16 cellular contexts compared by ENCODE assay signal in genomic region chr9:42238862-42239261, GRCh38. TPM values are rescaled to one million over a fixed set of nuclear protein-coding genes. Genes with fewer than 3 reads are reported as not detected.
"Had no signal": no experiment of that assay in that cellular context is flagged by ENCODE, and none has a peak within 500 bp of the region (broad histone marks: within the 10 kb centered on the region; RNA-seq: fewer than 3 reads in every experiment).

No MANE protein-coding gene starts in this region.

RNA-seq across cellular contexts. Expression of gene SPATA31A6, which starts 55.4 kb away (rescaled TPM):
- total RNA-seq: cerebellum; esophagus mucosa; esophagus squamous epithelium; gastrocnemius medialis; glomerular endothelial cell; heart right ventricle; kidney epithelial cell; left cardiac atrium; left ventricle myocardium superior; lower leg skin; lower lobe of right lung; lung microvascular endothelial cell; mononuclear cell; mucosa of gallbladder; naive thymus-derived CD4-positive, alpha-beta T cell had no signal
- polyA plus RNA-seq: heart right ventricle; keratinocyte; naive thymus-derived CD4-positive, alpha-beta T cell had no signal
